ENCODE assay signal across 22 cellular contexts in genomic region chr2:215699698-215700407, GRCh38.
DNase-seq lines count a peak whose midpoint lies in the region; ATAC-seq, FAIRE-seq and TF ChIP-seq lines count a peak whose summit lies in the region.
"Had no signal": no experiment of that assay in that cellular context is flagged by ENCODE, and none has a peak within 500 bp of the region (broad histone marks: within the 10 kb centered on the region; RNA-seq: fewer than 3 reads in every experiment).

No MANE protein-coding gene starts in this region.

- no peaks in the 10 kb centered on the region for H3K36me3 ChIP-seq in gastrocnemius medialis
- H3K36me3 ChIP-seq: cardiac muscle cell, heart right ventricle had no signal

- TF ChIP-seq CTCF in AG10803 (conservative IDR thresholded peaks at IDR 0.05; ENCODE audit: low read length), result no peak
- no peak for TF ChIP-seq CTCF in endothelial cell (IDR thresholded peaks at IDR 0.05; ENCODE audit: unreplicated experiment)
- no peak for TF ChIP-seq CTCF in osteocyte (IDR thresholded peaks at IDR 0.05)
- TF ChIP-seq CTCF in D721Med (IDR thresholded peaks at IDR 0.05; ENCODE audit: insufficient read depth, missing control alignments), result no peak
- TF ChIP-seq CTCF in gastrocnemius medialis (IDR thresholded peaks at IDR 0.05 in 4 of 5, conservative IDR thresholded peaks at IDR 0.05 in 1 of 5), result no peak

- H3K4me1 Mint-ChIP-seq in endothelial cell (ENCODE audit: unreplicated experiment) (peaks cover 10% of the 10 kb centered on the region), osteocyte (ENCODE audit: unreplicated experiment) (peaks cover 49% of the 10 kb centered on the region)

- H3K27ac ChIP-seq in gastrocnemius medialis, result no peak overlapping the region
- H3K27ac ChIP-seq: cardiac muscle cell had no signal

- in situ Hi-C loops in gastrocnemius medialis (cut with MboI; ENCODE audit: low sequenced_read_pairs in 4 of 4), result no loop called here

- H3K4me1 ChIP-seq in gastrocnemius medialis, result no peaks in the 10 kb centered on the region

- no peak for FAIRE-seq in D721Med (lab: Jason Lieb, UNC)
- FAIRE-seq: islet of Langerhans had no signal

- H3K27me3 Mint-ChIP-seq in endothelial cell (ENCODE audit: unreplicated experiment) (no peaks in the 10 kb centered on the region), osteocyte (ENCODE audit: unreplicated experiment) (no peaks in the 10 kb centered on the region)
- H3K27me3 Mint-ChIP-seq: type B pancreatic cell had no signal

- peak overlapping the region; percentile 34 for H3K27ac Mint-ChIP-seq in endothelial cell (ENCODE audit: unreplicated experiment)
- H3K27ac Mint-ChIP-seq in osteocyte (ENCODE audit: unreplicated experiment), result peak overlapping the region; percentile 91
- H3K27ac Mint-ChIP-seq: activated T-helper 1 cell treated with anti-CD3 and anti-CD28 coated beads, Interleukin-12 subunit alpha, Interleukin-12 subunit beta, Interleukin-2, Interleukin-4 antibody, amounts not matched to agents 30 ng/mL and 10 ng/mL and 1 ng/mL, durations not matched to agents 14 hours and 24 hours and 36 hours; natural killer cell treated with Interleukin-12 subunit alpha and Interleukin-12 subunit beta and Interleukin-15 and Interleukin-18, amount 100 ng/mL, for 72 hours; stimulated activated memory B cell treated with anti-CD40 and anti-IgM and Interleukin-4, amounts not matched to agents 10 μg/mL and 1 μg/mL and 100 μg/mL, for 72 hours; T-helper 2 cell treated with Interferon-gamma antibody and Interleukin-4, amounts not matched to agents 5 μg/mL and 100 μg/mL, for 36 hours; type B pancreatic cell had no signal

- ATAC-seq in gastrocnemius medialis, result no peak
- ATAC-seq: heart right ventricle; natural killer cell treated with Interleukin-12 subunit alpha and Interleukin-12 subunit beta and Interleukin-15 and Interleukin-18, amount 100 ng/mL, for 72 hours; stimulated activated memory B cell treated with anti-CD40 and anti-IgM and Interleukin-4, amounts not matched to agents 10 μg/mL and 1 μg/mL and 100 μg/mL, for 72 hours had no signal

- no peaks in the 10 kb centered on the region for H3K9me3 Mint-ChIP-seq in endothelial cell (ENCODE audit: unreplicated experiment)
- H3K9me3 Mint-ChIP-seq in osteocyte (ENCODE audit: unreplicated experiment), result peaks cover 9% of the 10 kb centered on the region
- H3K9me3 Mint-ChIP-seq: activated T-helper 1 cell treated with anti-CD3 and anti-CD28 coated beads, Interleukin-12 subunit alpha, Interleukin-12 subunit beta, Interleukin-2, Interleukin-4 antibody, amounts not matched to agents 30 ng/mL and 10 ng/mL and 1 ng/mL, durations not matched to agents 14 hours and 24 hours and 36 hours; natural killer cell treated with Interleukin-12 subunit alpha and Interleukin-12 subunit beta and Interleukin-15 and Interleukin-18, amount 100 ng/mL, for 72 hours; T-helper 2 cell treated with Interferon-gamma antibody and Interleukin-4, amounts not matched to agents 5 μg/mL and 100 μg/mL, for 36 hours had no signal

- no peaks in the 10 kb centered on the region for H3K36me3 Mint-ChIP-seq in endothelial cell (ENCODE audit: low read depth, unreplicated experiment)
- H3K36me3 Mint-ChIP-seq in osteocyte (ENCODE audit: unreplicated experiment), result peaks cover 15% of the 10 kb centered on the region
- H3K36me3 Mint-ChIP-seq: natural killer cell treated with Interleukin-12 subunit alpha and Interleukin-12 subunit beta and Interleukin-15 and Interleukin-18, amount 100 ng/mL, for 72 hours; stimulated activated memory B cell treated with anti-CD40 and anti-IgM and Interleukin-4, amounts not matched to agents 10 μg/mL and 1 μg/mL and 100 μg/mL, for 72 hours; type B pancreatic cell had no signal

- TF ChIP-seq POLR2A in gastrocnemius medialis (IDR thresholded peaks at IDR 0.05), result no peak

- intact Hi-C loops in posterior cingulate gyrus (cut with DNase I), result no loop called here
- intact Hi-C loops in gastrocnemius medialis (cut with DNase I; ENCODE audit: low total_unique reads), result no loop called here

- DNase-seq in AG10803 (ENCODE audit: low read depth), result peak; percentile 44
- peak; percentile 46 for DNase-seq in NOMO-1 treated with dmso at 0.1 percent for 144 hours (lab: John Stamatoyannopoulos, UW; ENCODE audit: unreplicated experiment)
- no peak for DNase-seq in endothelial cell (ENCODE audit: low spot score)
- no peak for DNase-seq in osteocyte (ENCODE audit: extremely low spot score, unreplicated experiment)
- no peak for DNase-seq in D721Med (ENCODE audit: insufficient read length, low spot score)
- no peak for DNase-seq in NCI-H774 (lab: John Stamatoyannopoulos, UW)
- DNase-seq in posterior cingulate gyrus, result no peak
- no peak for DNase-seq in gastrocnemius medialis
- DNase-seq: activated CD4-positive, CD25-positive, alpha-beta regulatory T cell treated with anti-CD3 and anti-CD28 coated beads, Interleukin-2, amount 50 U/mL, for 72 hours; heart right ventricle; NCI-H1092; NCI-H2107; NCI-H524; SHP77 had no signal

- no peaks in the 10 kb centered on the region for H3K9me3 ChIP-seq in gastrocnemius medialis

- H3K4me3 Mint-ChIP-seq in endothelial cell (ENCODE audit: unreplicated experiment) (no peak overlapping the region), osteocyte (ENCODE audit: unreplicated experiment) (peak overlapping the region; percentile 14)
- H3K4me3 Mint-ChIP-seq: activated T-helper 1 cell treated with anti-CD3 and anti-CD28 coated beads, Interleukin-12 subunit alpha, Interleukin-12 subunit beta, Interleukin-2, Interleukin-4 antibody, amounts not matched to agents 30 ng/mL and 10 ng/mL and 1 ng/mL, durations not matched to agents 14 hours and 24 hours and 36 hours; natural killer cell treated with Interleukin-12 subunit alpha and Interleukin-12 subunit beta and Interleukin-15 and Interleukin-18, amount 100 ng/mL, for 72 hours; stimulated activated memory B cell treated with anti-CD40 and anti-IgM and Interleukin-4, amounts not matched to agents 10 μg/mL and 1 μg/mL and 100 μg/mL, for 72 hours; T-helper 2 cell treated with Interferon-gamma antibody and Interleukin-4, amounts not matched to agents 5 μg/mL and 100 μg/mL, for 36 hours; type B pancreatic cell had no signal

- H3K27me3 ChIP-seq in gastrocnemius medialis, result no peaks in the 10 kb centered on the region
- H3K27me3 ChIP-seq: cardiac muscle cell, heart right ventricle had no signal

- H3K4me3 ChIP-seq in AG10803 (ENCODE audit: low read length) (no peak overlapping the region), gastrocnemius medialis (no peak overlapping the region)
- H3K4me3 ChIP-seq: cardiac muscle cell, heart right ventricle, lung had no signal

Comparison
In these comparisons a context has a peak if more than half of its experiments do, and no peak if none do; other contexts are left out.
1. DNase-seq: peak in AG10803 (single experiment) and NOMO-1 treated with dmso at 0.1 percent for 144 hours (single experiment); none in endothelial cell (single experiment), osteocyte (single experiment), D721Med (single experiment), NCI-H774 (single experiment), posterior cingulate gyrus (0 of 10) and gastrocnemius medialis (0 of 2).